In genomic region chr4:99879458-99879857, GRCh38 we compare ENCODE assay signal across 19 cellular contexts. TPM values are rescaled to one million over a fixed set of nuclear protein-coding genes. Genes with fewer than 3 reads are reported as not detected.
A peak's percentile ranks its signal among the peaks of the same experiment; 100 is the strongest.
DNase-seq lines count a peak whose midpoint lies in the region; ATAC-seq, FAIRE-seq and TF ChIP-seq lines count a peak whose summit lies in the region.
"Had no signal": no experiment of that assay in that cellular context is flagged by ENCODE, and none has a peak within 500 bp of the region (broad histone marks: within the 10 kb centered on the region; RNA-seq: fewer than 3 reads in every experiment).

No MANE protein-coding gene starts in this region.

- H3K36me3 ChIP-seq in HepG2 (replicated peaks in 1 of 2; ENCODE audit: control insufficient read depth in 1 of 2, insufficient read depth in 2 of 2, low read length in 2 of 2): peaks cover 7 to 36% of the 10 kb centered on the region in 2 experiments
- H3K36me3 ChIP-seq in right lobe of liver: peaks cover 0 to 61% (median 22%) of the 10 kb centered on the region in 4 donors

- peaks cover 8% of the 10 kb centered on the region for H3K36me3 Mint-ChIP-seq in T-helper 17 cell (ENCODE audit: low read depth)
- peaks cover 13% of the 10 kb centered on the region for H3K36me3 Mint-ChIP-seq in WTC11
- H3K36me3 Mint-ChIP-seq in glutamatergic neuron (ENCODE audit: unreplicated experiment): no peaks in the 10 kb centered on the region

- intact Hi-C loops in HepG2 (cut with micrococcal nuclease; ENCODE audit: unreplicated experiment) (no loop called here), right lobe of liver (cut with DNase I) (no loop called here)

- H3K4me3 ChIP-seq in HepG2 (replicated peaks in 1 of 3; ENCODE audit: insufficient read depth in 1 of 3, low read depth in 2 of 3, low read length in 3 of 3): no peak overlapping the region
- H3K4me3 ChIP-seq in right lobe of liver: no peak overlapping the region
- H3K4me3 ChIP-seq: BLaER1 treated with 17β-estradiol and CSF1 and Interleukin-3, amounts not matched to agents 10 nM and 100 nM; MG63 had no signal

- TF ChIP-seq POLR2A in HepG2 (IDR thresholded peaks at IDR 0.05; ENCODE audit: insufficient read depth in 1 of 2, low read depth in 2 of 2, low read length in 2 of 2) (no peak), right lobe of liver (IDR thresholded peaks at IDR 0.05) (no peak)

- in situ Hi-C loops in HepG2 (cut with HindIII; ENCODE audit: extremely low pct_ligation_motif_present, low pct_unique_long_range_greater_than_20kb): no loop called here

- H3K9ac ChIP-seq in HepG2 (ENCODE audit: insufficient read depth, low read depth, low read length): no peak overlapping the region
- H3K9ac ChIP-seq: BLaER1 treated with 17β-estradiol and CSF1 and Interleukin-3, amounts not matched to agents 10 nM and 100 nM had no signal

- H3K9me3 Mint-ChIP-seq in WTC11 (no peaks in the 10 kb centered on the region), glutamatergic neuron (ENCODE audit: unreplicated experiment) (no peaks in the 10 kb centered on the region)
- H3K9me3 Mint-ChIP-seq: CD8-positive, alpha-beta memory T cell had no signal

- H3K4me2 ChIP-seq in HepG2 (ENCODE audit: low read depth, low read length): no peak overlapping the region
- H3K4me2 ChIP-seq: BLaER1 treated with 17β-estradiol and CSF1 and Interleukin-3, amounts not matched to agents 10 nM and 100 nM had no signal

- no peaks in the 10 kb centered on the region for H3K4me1 ChIP-seq in HepG2 (ENCODE audit: insufficient read depth, low read length)
- no peaks in the 10 kb centered on the region for H3K4me1 ChIP-seq in right lobe of liver
- H3K4me1 ChIP-seq: BLaER1 treated with 17β-estradiol and CSF1 and Interleukin-3, amounts not matched to agents 10 nM and 100 nM had no signal

- no peaks in the 10 kb centered on the region for H4K20me1 ChIP-seq in HepG2 (ENCODE audit: insufficient read depth, low read length)

- H3K4me3 Mint-ChIP-seq in T-helper 17 cell (no peak overlapping the region), WTC11 (no peak overlapping the region), glutamatergic neuron (ENCODE audit: unreplicated experiment) (no peak overlapping the region)
- H3K4me3 Mint-ChIP-seq: CD8-positive, alpha-beta memory T cell had no signal

- H3K9me3 ChIP-seq in HepG2 (ENCODE audit: low read length): no peaks in the 10 kb centered on the region
- no peaks in the 10 kb centered on the region for H3K9me3 ChIP-seq in right lobe of liver
- H3K9me3 ChIP-seq in T-helper 17 cell (ENCODE audit: control insufficient read depth, low read length, poor library complexity, severe bottlenecking): no peaks in the 10 kb centered on the region
- H3K9me3 ChIP-seq: BLaER1 treated with 17β-estradiol and CSF1 and Interleukin-3, amounts not matched to agents 10 nM and 100 nM; MG63 had no signal

- no peak for DNase-seq in HepG2 (ENCODE audit: low spot score)
- DNase-seq in right lobe of liver: no peak
- no peak for DNase-seq in T-helper 17 cell
- no peak for DNase-seq in epithelial cell of prostate (ENCODE audit: low read depth, low spot score)
- DNase-seq in urothelium cell line (ENCODE audit: low spot score): no peak
- DNase-seq in WTC11 (ENCODE audit: low spot score): no peak
- no peak for DNase-seq in glutamatergic neuron
- DNase-seq: CD8-positive, alpha-beta memory T cell; Karpas-422; MG63; NCI-H1105 treated with DMSO at 0.1 percent for 48 hours; NCI-H1694 treated with DMSO at 0.1 percent for 48 hours; NCI-H2227 treated with DMSO at 0.1 percent for 48 hours; NCI-H510A treated with DMSO at 0.1 percent for 48 hours; NCI-H82 had no signal

- H3K27me3 ChIP-seq in HepG2 (ENCODE audit: control insufficient read depth in 1 of 2, insufficient read depth in 2 of 2, low read length in 2 of 2): no peaks in the 10 kb centered on the region
- no peaks in the 10 kb centered on the region for H3K27me3 ChIP-seq in right lobe of liver
- H3K27me3 ChIP-seq: BLaER1 treated with 17β-estradiol and CSF1 and Interleukin-3, amounts not matched to agents 10 nM and 100 nM; MG63 had no signal

- CTCF ChIA-PET in HepG2 (lab: Yijun Ruan, JAX; ENCODE audit: low intra/inter-chr PET ratio, low total read pairs): no interaction called here
- CTCF ChIA-PET in WTC11 (lab: Charles Lee): no interaction called here

- no peak for FAIRE-seq in HepG2 (lab: Jason Lieb, UNC)
- FAIRE-seq in urothelium cell line (lab: Jason Lieb, UNC): peak; percentile 23

- H3K27me3 Mint-ChIP-seq in T-helper 17 cell (no peaks in the 10 kb centered on the region), WTC11 (ENCODE audit: low read depth) (no peaks in the 10 kb centered on the region), glutamatergic neuron (ENCODE audit: unreplicated experiment) (no peaks in the 10 kb centered on the region)
- H3K27me3 Mint-ChIP-seq: CD8-positive, alpha-beta memory T cell had no signal

- no peak for TF ChIP-seq EP300 in HepG2 (IDR thresholded peaks at IDR 0.05; ENCODE audit: low read depth in 2 of 2, low read length in 2 of 2)
- no peak for TF ChIP-seq EP300 in HepG2 (CRISPR knock-in tag; IDR thresholded peaks at IDR 0.05; ENCODE audit: borderline replicate concordance)

- POLR2A ChIA-PET in HepG2 (lab: Yijun Ruan, JAX): no interaction called here
- POLR2A ChIA-PET in WTC11 (lab: Charles Lee): no interaction called here

- 99% methylated on average over 3 of the region's 3 CpGs for WGBS in HepG2 (ENCODE audit: low lambda C conversion rate)
- WGBS in right lobe of liver (ENCODE audit: insufficient coverage, low coverage, low lambda C conversion rate, missing lambda C conversion rate): 74% methylated on average over 3 of the region's 3 CpGs

- ATAC-seq in HepG2: no peak
- ATAC-seq in right lobe of liver: no peak
- no peak for ATAC-seq in T-helper 17 cell
- ATAC-seq in WTC11: no peak
- ATAC-seq in HG02571 (IDR thresholded peaks at IDR 0.05; ENCODE audit: unreplicated experiment): no peak
- ATAC-seq: Panc1, Right ventricle myocardium inferior had no signal

- H3K27ac ChIP-seq in HepG2 (ENCODE audit: extremely low read length, insufficient read depth, low read length) (no peak overlapping the region), right lobe of liver (no peak overlapping the region), epithelial cell of prostate (peak overlapping the region; percentile 33)
- H3K27ac ChIP-seq: BLaER1 treated with 17β-estradiol and CSF1 and Interleukin-3, amounts not matched to agents 10 nM and 100 nM had no signal

- H2AFZ ChIP-seq in HepG2 (ENCODE audit: low read length): no peak overlapping the region

- H3K4me1 Mint-ChIP-seq in T-helper 17 cell (peaks cover 3% of the 10 kb centered on the region), WTC11 (no peaks in the 10 kb centered on the region), glutamatergic neuron (ENCODE audit: low read depth, unreplicated experiment) (no peaks in the 10 kb centered on the region)

- no peak for TF ChIP-seq RAD21 in HepG2 (CRISPR knock-in tag; IDR thresholded peaks at IDR 0.05)

- TF ChIP-seq CTCF in HepG2 (CRISPR knock-in tag; IDR thresholded peaks at IDR 0.05): no peak
- TF ChIP-seq CTCF in right lobe of liver (IDR thresholded peaks at IDR 0.05): no peak
- no peak for TF ChIP-seq CTCF in WTC11 (IDR thresholded peaks at IDR 0.05)
- TF ChIP-seq CTCF in glutamatergic neuron (IDR thresholded peaks at IDR 0.05; ENCODE audit: partially characterized antibody, unreplicated experiment): no peak

- no TSS peak for BruUV-seq in HepG2 (replicated peaks; lab: Mats Ljungman, UMichigan)

- no peaks in the 10 kb centered on the region for H3K79me2 ChIP-seq in HepG2 (ENCODE audit: insufficient read depth, low read length)

- H3K27ac Mint-ChIP-seq in T-helper 17 cell (peak overlapping the region; percentile 89), WTC11 (no peak overlapping the region), glutamatergic neuron (ENCODE audit: unreplicated experiment) (no peak overlapping the region)

TF ChIP-seq in HepG2, 621 proteins besides CTCF, POLR2A, EP300 and RAD21:
- TF ChIP-seq CEBPB (IDR thresholded peaks at IDR 0.05; ENCODE audit: borderline replicate concordance, low read depth, low read length) (peak; percentile 89), ZNF777 (CRISPR knock-in tag; IDR thresholded peaks at IDR 0.05) (no peak)

RNA-seq across cellular contexts. Expression of gene LAMTOR3, which starts 14.8 kb away (rescaled TPM):
- total RNA-seq in HepG2 (2016; rRNA removed; fragmentation: Illumina TruSeq; extraction: Trizol) (47.6 and 81.0 TPM in 2 replicates), right lobe of liver (10 to 100 TPM; 14.7 to 24.6 (median 18.9) TPM), T-helper 17 cell (10 to 100 TPM; 17.9 to 22.4 TPM), WTC11 (2021) (21.2 to 25.5 TPM (median 24.4 TPM) in 3 replicates), glutamatergic neuron (ENCODE audit: unreplicated experiment) (39.1 TPM)
- total RNA-seq in HepG2 (2016; cell fraction: cytosol; rRNA removed; fragmentation: Illumina TruSeq; extraction: Trizol; ENCODE audit: low read depth): 10.6 and 13.0 TPM in 2 replicates
- 48.9 and 81.8 TPM in 2 replicates for total RNA-seq in HepG2 (2016; cell fraction: insoluble cytoplasmic fraction; rRNA removed; fragmentation: Illumina TruSeq; extraction: Trizol)
- 33.6 and 35.1 TPM in 2 replicates for total RNA-seq in HepG2 (2016; cell fraction: membrane; rRNA removed; fragmentation: Illumina TruSeq; extraction: Trizol)
- 21.1 and 23.6 TPM in 2 replicates for total RNA-seq in HepG2 (2016; cell fraction: nucleus; rRNA removed; fragmentation: Illumina TruSeq; extraction: Trizol)
- 37.2 and 49.1 TPM in 2 replicates for polyA plus RNA-seq in HepG2 (2011; rRNA removed)
- polyA plus RNA-seq in HepG2 (2011; cell fraction: cytosol; rRNA removed): 18.2 and 34.5 TPM in 2 replicates
- 7.1 and 8.3 TPM in 2 replicates for polyA plus RNA-seq in HepG2 (2011; cell fraction: nucleus; rRNA removed)
- polyA plus RNA-seq in HepG2 (2012): 26.1 and 31.9 TPM in 2 replicates
- 11.8 and 15.4 TPM in 2 replicates for polyA plus RNA-seq in HepG2 (2016; cell fraction: cytosol; fragmentation: Illumina TruSeq; extraction: Trizol; ENCODE audit: low read depth)
- polyA plus RNA-seq in HepG2 (2016; cell fraction: insoluble cytoplasmic fraction; fragmentation: Illumina TruSeq; extraction: Trizol; ENCODE audit: low read depth): 79.9 and 90.6 TPM in 2 replicates
- 29.9 and 35.6 TPM in 2 replicates for polyA plus RNA-seq in HepG2 (2016; cell fraction: membrane; fragmentation: Illumina TruSeq; extraction: Trizol; ENCODE audit: low read depth)
- 32.3 and 35.9 TPM in 2 replicates for polyA plus RNA-seq in HepG2 (2016; cell fraction: nucleus; fragmentation: Illumina TruSeq; extraction: Trizol; ENCODE audit: insufficient read depth, low read depth)
- polyA minus RNA-seq in HepG2 (2011; rRNA and poly(A)+ RNA removed; ENCODE audit: low replicate concordance): 5.5 and 8.5 TPM in 2 replicates
- polyA minus RNA-seq in HepG2 (2011; cell fraction: cytosol; rRNA and poly(A)+ RNA removed): 10.5 and 16.0 TPM in 2 replicates
- 12.2 and 15.8 TPM in 2 replicates for polyA minus RNA-seq in HepG2 (2011; cell fraction: nucleus; rRNA and poly(A)+ RNA removed)
